In the genomic region with DNA sequence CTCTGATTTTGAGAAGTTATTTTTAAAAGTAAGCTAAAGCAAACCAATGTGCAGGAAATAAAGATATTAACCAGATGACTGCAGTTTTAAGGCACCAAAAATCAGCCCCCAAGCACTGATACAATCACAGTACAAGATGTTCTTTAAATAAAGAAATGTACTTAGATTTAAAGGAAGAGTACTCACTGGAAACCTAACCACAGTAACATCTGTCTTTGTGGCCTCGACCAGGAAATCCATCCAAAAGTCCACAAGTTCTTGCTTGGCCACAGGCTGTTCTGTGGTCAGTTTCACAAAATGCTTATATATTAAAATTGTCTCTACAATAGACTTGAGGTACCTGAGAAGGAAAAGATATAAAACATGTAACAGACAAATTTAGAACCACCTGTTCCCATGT, we compare ENCODE assay signal across 1 cellular context.
TF ChIP-seq lines count a peak whose summit lies in the region.

No MANE protein-coding gene starts in this region.

TF ChIP-seq in GM23338, 12 proteins besides CTCF, POLR2A, EP300 and RAD21 (continued from another document):
- TF ChIP-seq, protein P1, sequence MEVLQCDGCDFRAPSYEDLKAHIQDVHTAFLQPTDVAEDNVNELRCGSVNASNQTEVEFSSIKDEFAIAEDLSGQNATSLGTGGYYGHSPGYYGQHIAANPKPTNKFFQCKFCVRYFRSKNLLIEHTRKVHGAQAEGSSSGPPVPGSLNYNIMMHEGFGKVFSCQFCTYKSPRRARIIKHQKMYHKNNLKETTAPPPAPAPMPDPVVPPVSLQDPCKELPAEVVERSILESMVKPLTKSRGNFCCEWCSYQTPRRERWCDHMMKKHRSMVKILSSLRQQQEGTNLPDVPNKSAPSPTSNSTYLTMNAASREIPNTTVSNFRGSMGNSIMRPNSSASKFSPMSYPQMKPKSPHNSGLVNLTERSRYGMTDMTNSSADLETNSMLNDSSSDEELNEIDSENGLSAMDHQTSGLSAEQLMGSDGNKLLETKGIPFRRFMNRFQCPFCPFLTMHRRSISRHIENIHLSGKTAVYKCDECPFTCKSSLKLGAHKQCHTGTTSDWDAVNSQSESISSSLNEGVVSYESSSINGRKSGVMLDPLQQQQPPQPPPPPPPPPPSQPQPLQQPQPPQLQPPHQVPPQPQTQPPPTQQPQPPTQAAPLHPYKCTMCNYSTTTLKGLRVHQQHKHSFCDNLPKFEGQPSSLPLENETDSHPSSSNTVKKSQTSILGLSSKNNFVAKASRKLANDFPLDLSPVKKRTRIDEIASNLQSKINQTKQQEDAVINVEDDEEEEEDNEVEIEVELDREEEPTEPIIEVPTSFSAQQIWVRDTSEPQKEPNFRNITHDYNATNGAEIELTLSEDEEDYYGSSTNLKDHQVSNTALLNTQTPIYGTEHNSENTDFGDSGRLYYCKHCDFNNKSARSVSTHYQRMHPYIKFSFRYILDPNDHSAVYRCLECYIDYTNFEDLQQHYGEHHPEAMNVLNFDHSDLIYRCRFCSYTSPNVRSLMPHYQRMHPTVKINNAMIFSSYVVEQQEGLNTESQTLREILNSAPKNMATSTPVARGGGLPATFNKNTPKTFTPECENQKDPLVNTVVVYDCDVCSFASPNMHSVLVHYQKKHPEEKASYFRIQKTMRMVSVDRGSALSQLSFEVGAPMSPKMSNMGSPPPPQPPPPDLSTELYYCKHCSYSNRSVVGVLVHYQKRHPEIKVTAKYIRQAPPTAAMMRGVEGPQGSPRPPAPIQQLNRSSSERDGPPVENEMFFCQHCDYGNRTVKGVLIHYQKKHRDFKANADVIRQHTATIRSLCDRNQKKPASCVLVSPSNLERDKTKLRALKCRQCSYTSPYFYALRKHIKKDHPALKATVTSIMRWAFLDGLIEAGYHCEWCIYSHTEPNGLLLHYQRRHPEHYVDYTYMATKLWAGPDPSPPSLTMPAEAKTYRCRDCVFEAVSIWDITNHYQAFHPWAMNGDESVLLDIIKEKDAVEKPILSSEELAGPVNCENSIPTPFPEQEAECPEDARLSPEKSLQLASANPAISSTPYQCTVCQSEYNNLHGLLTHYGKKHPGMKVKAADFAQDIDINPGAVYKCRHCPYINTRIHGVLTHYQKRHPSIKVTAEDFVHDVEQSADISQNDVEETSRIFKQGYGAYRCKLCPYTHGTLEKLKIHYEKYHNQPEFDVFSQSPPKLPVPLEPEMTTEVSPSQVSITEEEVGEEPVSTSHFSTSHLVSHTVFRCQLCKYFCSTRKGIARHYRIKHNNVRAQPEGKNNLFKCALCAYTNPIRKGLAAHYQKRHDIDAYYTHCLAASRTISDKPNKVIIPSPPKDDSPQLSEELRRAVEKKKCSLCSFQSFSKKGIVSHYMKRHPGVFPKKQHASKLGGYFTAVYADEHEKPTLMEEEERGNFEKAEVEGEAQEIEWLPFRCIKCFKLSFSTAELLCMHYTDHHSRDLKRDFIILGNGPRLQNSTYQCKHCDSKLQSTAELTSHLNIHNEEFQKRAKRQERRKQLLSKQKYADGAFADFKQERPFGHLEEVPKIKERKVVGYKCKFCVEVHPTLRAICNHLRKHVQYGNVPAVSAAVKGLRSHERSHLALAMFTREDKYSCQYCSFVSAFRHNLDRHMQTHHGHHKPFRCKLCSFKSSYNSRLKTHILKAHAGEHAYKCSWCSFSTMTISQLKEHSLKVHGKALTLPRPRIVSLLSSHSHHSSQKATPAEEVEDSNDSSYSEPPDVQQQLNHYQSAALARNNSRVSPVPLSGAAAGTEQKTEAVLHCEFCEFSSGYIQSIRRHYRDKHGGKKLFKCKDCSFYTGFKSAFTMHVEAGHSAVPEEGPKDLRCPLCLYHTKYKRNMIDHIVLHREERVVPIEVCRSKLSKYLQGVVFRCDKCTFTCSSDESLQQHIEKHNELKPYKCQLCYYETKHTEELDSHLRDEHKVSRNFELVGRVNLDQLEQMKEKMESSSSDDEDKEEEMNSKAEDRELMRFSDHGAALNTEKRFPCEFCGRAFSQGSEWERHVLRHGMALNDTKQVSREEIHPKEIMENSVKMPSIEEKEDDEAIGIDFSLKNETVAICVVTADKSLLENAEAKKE (CRISPR knock-in tag; IDR thresholded peaks at IDR 0.05), result no peak
- TF ChIP-seq POLR2AphosphoS5 (IDR thresholded peaks at IDR 0.05; ENCODE audit: low read depth), result no peak
TF ChIP-seq in GM23338: peak in this region for 0.
